20 cellular contexts compared by ENCODE assay signal in the genomic region with DNA sequence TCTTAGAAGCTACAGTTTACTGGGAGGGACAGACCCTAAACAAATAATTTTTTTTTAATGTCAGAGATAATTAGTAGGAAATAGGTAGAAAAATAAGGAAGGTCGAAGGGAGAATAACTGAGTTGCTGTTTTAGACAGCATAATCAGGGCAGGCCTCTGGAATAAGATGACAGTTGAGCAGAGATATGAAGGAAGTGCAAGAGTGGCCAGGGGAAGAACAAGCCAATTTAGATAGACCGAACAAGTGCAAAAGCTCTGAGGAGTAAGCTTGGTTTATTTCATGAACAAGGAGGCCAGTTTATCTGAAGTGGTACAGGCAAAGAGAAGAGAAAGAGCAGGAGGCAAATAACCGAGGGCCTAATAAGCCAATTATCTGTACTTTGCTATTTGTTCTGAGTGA. TPM values are rescaled to one million over a fixed set of nuclear protein-coding genes. Genes with fewer than 3 reads are reported as not detected.
"Had no signal": no experiment of that assay in that cellular context is flagged by ENCODE, and none has a peak within 500 bp of the region (broad histone marks: within the 10 kb centered on the region; RNA-seq: fewer than 3 reads in every experiment).

No MANE protein-coding gene starts in this region.

- ATAC-seq: activated CD8-positive, alpha-beta T cell treated with anti-CD3 and anti-CD28 coated beads, Interleukin-2, amount 10 ng/mL, durations not matched to agents 7 days and 5 days had no signal

- H3K4me1 Mint-ChIP-seq: activated CD4-positive, alpha-beta T cell treated with anti-CD3 and anti-CD28 coated beads, Interleukin-2, amount 10 ng/mL, durations not matched to agents 24 days and 14 days; activated naive CD8-positive, alpha-beta T cell treated with anti-CD3 and anti-CD28 coated beads, Interleukin-2, amount 10 ng/mL, durations not matched to agents 7 days and 5 days; nephron progenitor cell had no signal

- H3K4me3 ChIP-seq: dorsolateral prefrontal cortex had no signal

- H3K27ac ChIP-seq: dorsolateral prefrontal cortex, epithelial cell of prostate had no signal

- DNase-seq: activated CD4-positive, alpha-beta T cell treated with anti-CD3 and anti-CD28 coated beads, Interleukin-2, amount 10 ng/mL, durations not matched to agents 24 days and 14 days; activated CD8-positive, alpha-beta T cell treated with anti-CD3 and anti-CD28 coated beads, Interleukin-2, amount 10 ng/mL, durations not matched to agents 7 days and 5 days; activated naive CD4-positive, alpha-beta T cell treated with Interleukin-2 at 50 U/mL for 16 hours; activated naive CD8-positive, alpha-beta T cell treated with anti-CD3 and anti-CD28 coated beads, Interleukin-2, amount 10 ng/mL, durations not matched to agents 7 days and 5 days; activated T-cell treated with anti-CD3 and anti-CD28 coated beads, Interleukin-2, amount 50 U/mL, for 24 hours; amygdala; caudate nucleus; dorsolateral prefrontal cortex; foreskin fibroblast; hippocampal formation; midbrain; nephron progenitor cell; nucleus accumbens; stimulated activated CD4-positive, alpha-beta T cell treated with anti-CD3 and anti-CD28 coated beads, Interleukin-12 subunit alpha, Interleukin-12 subunit beta, amount 100 ng/mL, for 4 hours; stimulated activated CD4-positive, alpha-beta T cell treated with anti-CD3 and anti-CD28 coated beads, Interleukin-1b, Interleukin-23, amount 100 ng/mL, for 48 hours; stimulated activated CD8-positive, alpha-beta memory T cell treated with anti-CD3 and anti-CD28 coated beads, Interleukin-4, amount 100 ng/mL, for 48 hours; stimulated activated naive CD4-positive, alpha-beta T cell had no signal

- H3K4me3 Mint-ChIP-seq: activated CD4-positive, alpha-beta T cell treated with anti-CD3 and anti-CD28 coated beads, Interleukin-2, amount 10 ng/mL, durations not matched to agents 24 days and 14 days; activated CD8-positive, alpha-beta T cell treated with anti-CD3 and anti-CD28 coated beads, Interleukin-2, amount 10 ng/mL, durations not matched to agents 7 days and 5 days; activated naive CD8-positive, alpha-beta T cell treated with anti-CD3 and anti-CD28 coated beads, Interleukin-2, amount 10 ng/mL, durations not matched to agents 7 days and 5 days; activated T-cell treated with anti-CD3 and anti-CD28 coated beads, Interleukin-2, amount 50 U/mL, for 24 hours; nephron progenitor cell had no signal

- H3K27me3 ChIP-seq: dorsolateral prefrontal cortex had no signal

- H3K27ac Mint-ChIP-seq: activated CD4-positive, alpha-beta T cell treated with anti-CD3 and anti-CD28 coated beads, Interleukin-2, amount 10 ng/mL, durations not matched to agents 24 days and 14 days; activated CD8-positive, alpha-beta T cell treated with anti-CD3 and anti-CD28 coated beads, Interleukin-2, amount 10 ng/mL, durations not matched to agents 7 days and 5 days; activated naive CD8-positive, alpha-beta T cell treated with anti-CD3 and anti-CD28 coated beads, Interleukin-2, amount 10 ng/mL, durations not matched to agents 7 days and 5 days; activated T-cell treated with anti-CD3 and anti-CD28 coated beads, Interleukin-2, amount 50 U/mL, for 24 hours; activated T-helper 2 cell treated with anti-CD3 and anti-CD28 coated beads, Interferon-gamma antibody, Interleukin-2, Interleukin-4, amounts not matched to agents 10 μg/mL and 5 μg/mL and 100 μg/mL, durations not matched to agents 14 hours and 24 hours and 36 hours; nephron progenitor cell had no signal

- H3K27me3 Mint-ChIP-seq: activated naive CD8-positive, alpha-beta T cell treated with anti-CD3 and anti-CD28 coated beads, Interleukin-2, amount 10 ng/mL, durations not matched to agents 7 days and 5 days; activated T-cell treated with anti-CD3 and anti-CD28 coated beads, Interleukin-2, amount 50 U/mL, for 24 hours had no signal

RNA-seq across cellular contexts. Expression of a gene that starts 35.1 kb away (rescaled TPM):
- total RNA-seq: activated CD4-positive, alpha-beta T cell treated with anti-CD3 and anti-CD28 coated beads, Interleukin-2, amount 10 ng/mL, durations not matched to agents 24 days and 14 days; activated CD8-positive, alpha-beta T cell treated with anti-CD3 and anti-CD28 coated beads, Interleukin-2, amount 10 ng/mL, durations not matched to agents 7 days and 5 days; activated T-helper 2 cell treated with anti-CD3 and anti-CD28 coated beads, Interferon-gamma antibody, Interleukin-2, Interleukin-4, amounts not matched to agents 10 μg/mL and 5 μg/mL and 100 μg/mL, durations not matched to agents 14 hours and 24 hours and 36 hours; T-helper 2 cell treated with Interferon-gamma antibody and Interleukin-4, amounts not matched to agents 100 ng/mL and 5 ng/mL, for 36 hours had no signal
